1 cellular context compared by ENCODE assay signal in the genomic region with DNA sequence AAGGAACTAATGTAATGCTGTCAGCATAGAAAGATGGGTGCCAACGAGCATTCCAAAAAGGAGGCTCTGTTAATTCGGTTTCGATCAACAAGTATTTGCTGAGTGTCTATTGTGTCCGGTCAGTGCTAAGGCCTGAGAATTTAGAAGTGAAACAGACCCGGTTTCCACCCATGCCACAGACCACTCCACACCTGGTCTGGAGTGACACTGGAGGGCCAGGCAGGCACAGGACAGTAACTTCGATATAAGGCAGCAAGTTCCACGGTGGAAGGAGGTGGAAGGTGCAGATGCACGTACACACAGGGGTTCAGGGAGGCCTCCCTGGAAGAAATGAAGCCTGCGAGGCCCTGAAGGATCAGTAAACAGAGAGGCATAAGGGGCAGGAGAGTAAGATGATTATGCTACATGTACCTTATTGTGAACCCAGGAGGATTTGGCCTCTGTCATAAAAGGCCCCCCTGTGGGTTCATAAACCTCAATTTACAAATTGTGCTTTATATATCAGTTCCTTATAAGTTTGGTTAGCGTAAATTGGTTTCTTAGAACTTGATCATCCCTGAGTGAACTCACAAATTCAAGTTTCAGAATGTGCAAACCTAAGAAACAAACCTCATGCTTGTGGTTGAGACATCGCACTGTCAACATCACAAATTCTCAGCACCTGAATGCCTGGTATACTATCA.
TF ChIP-seq lines count a peak whose summit lies in the region.

No MANE protein-coding gene starts in this region.

TF ChIP-seq in GM12878, 131 proteins besides CTCF, POLR2A, EP300 and RAD21 (continued from another document and continues in another):
- TF ChIP-seq, protein P1, sequence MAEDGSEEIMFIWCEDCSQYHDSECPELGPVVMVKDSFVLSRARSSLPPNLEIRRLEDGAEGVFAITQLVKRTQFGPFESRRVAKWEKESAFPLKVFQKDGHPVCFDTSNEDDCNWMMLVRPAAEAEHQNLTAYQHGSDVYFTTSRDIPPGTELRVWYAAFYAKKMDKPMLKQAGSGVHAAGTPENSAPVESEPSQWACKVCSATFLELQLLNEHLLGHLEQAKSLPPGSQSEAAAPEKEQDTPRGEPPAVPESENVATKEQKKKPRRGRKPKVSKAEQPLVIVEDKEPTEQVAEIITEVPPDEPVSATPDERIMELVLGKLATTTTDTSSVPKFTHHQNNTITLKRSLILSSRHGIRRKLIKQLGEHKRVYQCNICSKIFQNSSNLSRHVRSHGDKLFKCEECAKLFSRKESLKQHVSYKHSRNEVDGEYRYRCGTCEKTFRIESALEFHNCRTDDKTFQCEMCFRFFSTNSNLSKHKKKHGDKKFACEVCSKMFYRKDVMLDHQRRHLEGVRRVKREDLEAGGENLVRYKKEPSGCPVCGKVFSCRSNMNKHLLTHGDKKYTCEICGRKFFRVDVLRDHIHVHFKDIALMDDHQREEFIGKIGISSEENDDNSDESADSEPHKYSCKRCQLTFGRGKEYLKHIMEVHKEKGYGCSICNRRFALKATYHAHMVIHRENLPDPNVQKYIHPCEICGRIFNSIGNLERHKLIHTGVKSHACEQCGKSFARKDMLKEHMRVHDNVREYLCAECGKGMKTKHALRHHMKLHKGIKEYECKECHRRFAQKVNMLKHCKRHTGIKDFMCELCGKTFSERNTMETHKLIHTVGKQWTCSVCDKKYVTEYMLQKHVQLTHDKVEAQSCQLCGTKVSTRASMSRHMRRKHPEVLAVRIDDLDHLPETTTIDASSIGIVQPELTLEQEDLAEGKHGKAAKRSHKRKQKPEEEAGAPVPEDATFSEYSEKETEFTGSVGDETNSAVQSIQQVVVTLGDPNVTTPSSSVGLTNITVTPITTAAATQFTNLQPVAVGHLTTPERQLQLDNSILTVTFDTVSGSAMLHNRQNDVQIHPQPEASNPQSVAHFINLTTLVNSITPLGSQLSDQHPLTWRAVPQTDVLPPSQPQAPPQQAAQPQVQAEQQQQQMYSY (CRISPR knock-in tag; IDR thresholded peaks at IDR 0.05), result no peak
- TF ChIP-seq KAT2A (conservative IDR thresholded peaks at IDR 0.05; ENCODE audit: control insufficient read depth, low read depth, low read length) (no peak), ESRRA (IDR thresholded peaks at IDR 0.05; ENCODE audit: low read length) (no peak), ATF7 (IDR thresholded peaks at IDR 0.05; ENCODE audit: low read depth) (peak; percentile 78), NBN (IDR thresholded peaks at IDR 0.05) (peak; percentile 53; the same call in 1 of the 2 replicates), CHD2 (IDR thresholded peaks at IDR 0.05; ENCODE audit: borderline replicate concordance, low read depth, low read length) (0 out of 2 replicates have a peak, but pooled peaks have one; percentile 47), SP1 (IDR thresholded peaks at IDR 0.05; ENCODE audit: low read depth, low read length) (peak; percentile 7), RFX5 (IDR thresholded peaks at IDR 0.05; ENCODE audit: low read depth, low read length) (no peak), NFIC (IDR thresholded peaks at IDR 0.05; ENCODE audit: low read depth, low read length) (peak; percentile 82), BMI1 (IDR thresholded peaks at IDR 0.05; ENCODE audit: borderline replicate concordance) (peak; percentile 60; the same call in 1 of the 2 replicates), SMARCA5 (IDR thresholded peaks at IDR 0.05) (peak; percentile 90), SPI1 (IDR thresholded peaks at IDR 0.05; ENCODE audit: borderline replicate concordance, insufficient read depth, low read depth, low read length) (peak; percentile 79), SUPT20H (IDR thresholded peaks at IDR 0.05; ENCODE audit: borderline replicate concordance, control insufficient read depth, low read depth, low read length) (no peak), ZNF207 (IDR thresholded peaks at IDR 0.05; ENCODE audit: borderline replicate concordance) (no peak), ZBED1 (IDR thresholded peaks at IDR 0.05; ENCODE audit: borderline replicate concordance) (no peak), CREB1 (IDR thresholded peaks at IDR 0.05; ENCODE audit: low read depth) (no peak), CBX5 (IDR thresholded peaks at IDR 0.05; ENCODE audit: low read depth) (no peak), DPF2 (IDR thresholded peaks at IDR 0.05) (peak; percentile 87), TARDBP (IDR thresholded peaks at IDR 0.05; ENCODE audit: borderline replicate concordance) (no peak), NR2F1 (conservative IDR thresholded peaks at IDR 0.05) (peak; percentile 71), CEBPB (IDR thresholded peaks at IDR 0.05; ENCODE audit: borderline replicate concordance in 1 of 2, low read depth in 2 of 2, low read length in 2 of 2) (no peak), TCF7 (IDR thresholded peaks at IDR 0.05; ENCODE audit: borderline replicate concordance) (no peak), TBL1XR1 (IDR thresholded peaks at IDR 0.05; ENCODE audit: low read depth, low read length) (no peak), TAF1 (IDR thresholded peaks at IDR 0.05; ENCODE audit: borderline replicate concordance, low read depth, low read length) (no peak), MYB (IDR thresholded peaks at IDR 0.05; ENCODE audit: borderline replicate concordance, low read depth, low read length) (no peak), TCF12 (IDR thresholded peaks at IDR 0.05; ENCODE audit: low read depth, low read length) (0 out of 2 replicates have a peak, but pooled peaks have one; percentile 63), NFYA (IDR thresholded peaks at IDR 0.05; ENCODE audit: borderline replicate concordance, low read depth, low read length) (no peak), MEF2A (IDR thresholded peaks at IDR 0.05; ENCODE audit: insufficient read depth, low read depth, low read length) (0 out of 2 replicates have a peak, but pooled peaks have one; percentile 46), NR2C1 (IDR thresholded peaks at IDR 0.05) (no peak), NFXL1 (IDR thresholded peaks at IDR 0.05; ENCODE audit: borderline replicate concordance) (no peak), SMAD1 (IDR thresholded peaks at IDR 0.05; ENCODE audit: low read depth, partially characterized antibody) (peak; percentile 31)
- TF ChIP-seq, protein P2, sequence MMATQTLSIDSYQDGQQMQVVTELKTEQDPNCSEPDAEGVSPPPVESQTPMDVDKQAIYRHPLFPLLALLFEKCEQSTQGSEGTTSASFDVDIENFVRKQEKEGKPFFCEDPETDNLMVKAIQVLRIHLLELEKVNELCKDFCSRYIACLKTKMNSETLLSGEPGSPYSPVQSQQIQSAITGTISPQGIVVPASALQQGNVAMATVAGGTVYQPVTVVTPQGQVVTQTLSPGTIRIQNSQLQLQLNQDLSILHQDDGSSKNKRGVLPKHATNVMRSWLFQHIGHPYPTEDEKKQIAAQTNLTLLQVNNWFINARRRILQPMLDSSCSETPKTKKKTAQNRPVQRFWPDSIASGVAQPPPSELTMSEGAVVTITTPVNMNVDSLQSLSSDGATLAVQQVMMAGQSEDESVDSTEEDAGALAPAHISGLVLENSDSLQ (IDR thresholded peaks at IDR 0.05), result peak; percentile 72
- TF ChIP-seq, protein P3, sequence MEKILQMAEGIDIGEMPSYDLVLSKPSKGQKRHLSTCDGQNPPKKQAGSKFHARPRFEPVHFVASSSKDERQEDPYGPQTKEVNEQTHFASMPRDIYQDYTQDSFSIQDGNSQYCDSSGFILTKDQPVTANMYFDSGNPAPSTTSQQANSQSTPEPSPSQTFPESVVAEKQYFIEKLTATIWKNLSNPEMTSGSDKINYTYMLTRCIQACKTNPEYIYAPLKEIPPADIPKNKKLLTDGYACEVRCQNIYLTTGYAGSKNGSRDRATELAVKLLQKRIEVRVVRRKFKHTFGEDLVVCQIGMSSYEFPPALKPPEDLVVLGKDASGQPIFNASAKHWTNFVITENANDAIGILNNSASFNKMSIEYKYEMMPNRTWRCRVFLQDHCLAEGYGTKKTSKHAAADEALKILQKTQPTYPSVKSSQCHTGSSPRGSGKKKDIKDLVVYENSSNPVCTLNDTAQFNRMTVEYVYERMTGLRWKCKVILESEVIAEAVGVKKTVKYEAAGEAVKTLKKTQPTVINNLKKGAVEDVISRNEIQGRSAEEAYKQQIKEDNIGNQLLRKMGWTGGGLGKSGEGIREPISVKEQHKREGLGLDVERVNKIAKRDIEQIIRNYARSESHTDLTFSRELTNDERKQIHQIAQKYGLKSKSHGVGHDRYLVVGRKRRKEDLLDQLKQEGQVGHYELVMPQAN (conservative IDR thresholded peaks at IDR 0.05), result no peak
- TF ChIP-seq, protein P4, sequence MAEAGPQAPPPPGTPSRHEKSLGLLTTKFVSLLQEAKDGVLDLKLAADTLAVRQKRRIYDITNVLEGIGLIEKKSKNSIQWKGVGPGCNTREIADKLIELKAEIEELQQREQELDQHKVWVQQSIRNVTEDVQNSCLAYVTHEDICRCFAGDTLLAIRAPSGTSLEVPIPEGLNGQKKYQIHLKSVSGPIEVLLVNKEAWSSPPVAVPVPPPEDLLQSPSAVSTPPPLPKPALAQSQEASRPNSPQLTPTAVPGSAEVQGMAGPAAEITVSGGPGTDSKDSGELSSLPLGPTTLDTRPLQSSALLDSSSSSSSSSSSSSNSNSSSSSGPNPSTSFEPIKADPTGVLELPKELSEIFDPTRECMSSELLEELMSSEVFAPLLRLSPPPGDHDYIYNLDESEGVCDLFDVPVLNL (IDR thresholded peaks at IDR 0.05; ENCODE audit: low read depth, low read length), result no peak
- TF ChIP-seq, protein P5, sequence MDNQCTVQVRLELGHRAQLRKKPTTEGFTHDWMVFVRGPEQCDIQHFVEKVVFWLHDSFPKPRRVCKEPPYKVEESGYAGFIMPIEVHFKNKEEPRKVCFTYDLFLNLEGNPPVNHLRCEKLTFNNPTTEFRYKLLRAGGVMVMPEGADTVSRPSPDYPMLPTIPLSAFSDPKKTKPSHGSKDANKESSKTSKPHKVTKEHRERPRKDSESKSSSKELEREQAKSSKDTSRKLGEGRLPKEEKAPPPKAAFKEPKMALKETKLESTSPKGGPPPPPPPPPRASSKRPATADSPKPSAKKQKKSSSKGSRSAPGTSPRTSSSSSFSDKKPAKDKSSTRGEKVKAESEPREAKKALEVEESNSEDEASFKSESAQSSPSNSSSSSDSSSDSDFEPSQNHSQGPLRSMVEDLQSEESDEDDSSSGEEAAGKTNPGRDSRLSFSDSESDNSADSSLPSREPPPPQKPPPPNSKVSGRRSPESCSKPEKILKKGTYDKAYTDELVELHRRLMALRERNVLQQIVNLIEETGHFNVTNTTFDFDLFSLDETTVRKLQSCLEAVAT (IDR thresholded peaks at IDR 0.05), result 0 out of 2 replicates have a peak, but pooled peaks have one; percentile 58
- TF ChIP-seq, protein P6, sequence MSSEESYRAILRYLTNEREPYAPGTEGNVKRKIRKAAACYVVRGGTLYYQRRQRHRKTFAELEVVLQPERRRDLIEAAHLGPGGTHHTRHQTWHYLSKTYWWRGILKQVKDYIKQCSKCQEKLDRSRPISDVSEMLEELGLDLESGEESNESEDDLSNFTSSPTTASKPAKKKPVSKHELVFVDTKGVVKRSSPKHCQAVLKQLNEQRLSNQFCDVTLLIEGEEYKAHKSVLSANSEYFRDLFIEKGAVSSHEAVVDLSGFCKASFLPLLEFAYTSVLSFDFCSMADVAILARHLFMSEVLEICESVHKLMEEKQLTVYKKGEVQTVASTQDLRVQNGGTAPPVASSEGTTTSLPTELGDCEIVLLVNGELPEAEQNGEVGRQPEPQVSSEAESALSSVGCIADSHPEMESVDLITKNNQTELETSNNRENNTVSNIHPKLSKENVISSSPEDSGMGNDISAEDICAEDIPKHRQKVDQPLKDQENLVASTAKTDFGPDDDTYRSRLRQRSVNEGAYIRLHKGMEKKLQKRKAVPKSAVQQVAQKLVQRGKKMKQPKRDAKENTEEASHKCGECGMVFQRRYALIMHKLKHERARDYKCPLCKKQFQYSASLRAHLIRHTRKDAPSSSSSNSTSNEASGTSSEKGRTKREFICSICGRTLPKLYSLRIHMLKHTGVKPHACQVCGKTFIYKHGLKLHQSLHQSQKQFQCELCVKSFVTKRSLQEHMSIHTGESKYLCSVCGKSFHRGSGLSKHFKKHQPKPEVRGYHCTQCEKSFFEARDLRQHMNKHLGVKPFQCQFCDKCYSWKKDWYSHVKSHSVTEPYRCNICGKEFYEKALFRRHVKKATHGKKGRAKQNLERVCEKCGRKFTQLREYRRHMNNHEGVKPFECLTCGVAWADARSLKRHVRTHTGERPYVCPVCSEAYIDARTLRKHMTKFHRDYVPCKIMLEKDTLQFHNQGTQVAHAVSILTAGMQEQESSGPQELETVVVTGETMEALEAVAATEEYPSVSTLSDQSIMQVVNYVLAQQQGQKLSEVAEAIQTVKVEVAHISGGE (CRISPR knock-in tag; IDR thresholded peaks at IDR 0.05), result no peak
- TF ChIP-seq, protein P7, sequence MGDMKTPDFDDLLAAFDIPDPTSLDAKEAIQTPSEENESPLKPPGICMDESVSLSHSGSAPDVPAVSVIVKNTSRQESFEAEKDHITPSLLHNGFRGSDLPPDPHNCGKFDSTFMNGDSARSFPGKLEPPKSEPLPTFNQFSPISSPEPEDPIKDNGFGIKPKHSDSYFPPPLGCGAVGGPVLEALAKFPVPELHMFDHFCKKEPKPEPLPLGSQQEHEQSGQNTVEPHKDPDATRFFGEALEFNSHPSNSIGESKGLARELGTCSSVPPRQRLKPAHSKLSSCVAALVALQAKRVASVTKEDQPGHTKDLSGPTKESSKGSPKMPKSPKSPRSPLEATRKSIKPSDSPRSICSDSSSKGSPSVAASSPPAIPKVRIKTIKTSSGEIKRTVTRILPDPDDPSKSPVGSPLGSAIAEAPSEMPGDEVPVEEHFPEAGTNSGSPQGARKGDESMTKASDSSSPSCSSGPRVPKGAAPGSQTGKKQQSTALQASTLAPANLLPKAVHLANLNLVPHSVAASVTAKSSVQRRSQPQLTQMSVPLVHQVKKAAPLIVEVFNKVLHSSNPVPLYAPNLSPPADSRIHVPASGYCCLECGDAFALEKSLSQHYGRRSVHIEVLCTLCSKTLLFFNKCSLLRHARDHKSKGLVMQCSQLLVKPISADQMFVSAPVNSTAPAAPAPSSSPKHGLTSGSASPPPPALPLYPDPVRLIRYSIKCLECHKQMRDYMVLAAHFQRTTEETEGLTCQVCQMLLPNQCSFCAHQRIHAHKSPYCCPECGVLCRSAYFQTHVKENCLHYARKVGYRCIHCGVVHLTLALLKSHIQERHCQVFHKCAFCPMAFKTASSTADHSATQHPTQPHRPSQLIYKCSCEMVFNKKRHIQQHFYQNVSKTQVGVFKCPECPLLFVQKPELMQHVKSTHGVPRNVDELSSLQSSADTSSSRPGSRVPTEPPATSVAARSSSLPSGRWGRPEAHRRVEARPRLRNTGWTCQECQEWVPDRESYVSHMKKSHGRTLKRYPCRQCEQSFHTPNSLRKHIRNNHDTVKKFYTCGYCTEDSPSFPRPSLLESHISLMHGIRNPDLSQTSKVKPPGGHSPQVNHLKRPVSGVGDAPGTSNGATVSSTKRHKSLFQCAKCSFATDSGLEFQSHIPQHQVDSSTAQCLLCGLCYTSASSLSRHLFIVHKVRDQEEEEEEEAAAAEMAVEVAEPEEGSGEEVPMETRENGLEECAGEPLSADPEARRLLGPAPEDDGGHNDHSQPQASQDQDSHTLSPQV (IDR thresholded peaks at IDR 0.05), result peak; percentile 81
